8 cellular contexts compared by ENCODE assay signal in the genomic region with DNA sequence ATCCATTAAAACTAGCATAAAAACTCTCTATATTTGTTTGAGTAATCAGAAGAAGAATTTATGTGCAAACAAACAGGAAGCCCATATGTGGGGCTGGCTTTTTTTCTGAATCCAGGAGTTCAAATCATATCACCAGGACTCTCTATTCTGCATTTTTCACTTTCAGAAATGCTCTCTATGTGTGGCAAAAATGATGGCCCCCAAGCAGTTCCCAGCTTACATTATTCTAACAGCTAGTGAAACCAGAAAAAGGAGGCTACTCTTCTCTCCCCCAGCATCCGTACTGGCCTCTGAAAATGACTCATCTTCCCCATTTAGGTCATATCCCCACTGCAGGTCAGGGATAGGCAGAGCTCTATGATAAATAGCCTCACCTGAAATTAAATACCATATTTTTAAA. TPM values are rescaled to one million over a fixed set of nuclear protein-coding genes. Genes with fewer than 3 reads are reported as not detected.
DNase-seq lines count a peak whose midpoint lies in the region; ATAC-seq, FAIRE-seq and TF ChIP-seq lines count a peak whose summit lies in the region.

No MANE protein-coding gene starts in this region.

- no peak for TF ChIP-seq POLR2A in GM12892 (IDR thresholded peaks at IDR 0.05; ENCODE audit: low read depth, low read length)

- peak overlapping the region in 19 of 59 donors; percentile 1 to 68 (median 30) for H3K27ac ChIP-seq in dorsolateral prefrontal cortex

- intact Hi-C loops in dorsolateral prefrontal cortex (cut with DNase I): no loop called here

- peak; percentile 73 for FAIRE-seq in GM12892 (lab: Jason Lieb, UNC)

- no peak for DNase-seq in GM12892 (ENCODE audit: insufficient read length)
- peak; percentile 7 for DNase-seq in activated gamma-delta T cell treated with anti-CD3 and anti-CD28 coated beads, Interleukin-2, amount 50 U/mL, for 16 hours (ENCODE audit: low read depth)
- no peak for DNase-seq in D341Med (ENCODE audit: low spot score)
- no peak for DNase-seq in NCI-H2171 treated with DMSO at 0.1 percent for 48 hours (lab: John Stamatoyannopoulos, UW)
- DNase-seq in dorsolateral prefrontal cortex: no peak
- no peak for DNase-seq in GDM1 (lab: John Stamatoyannopoulos, UW)

- TF ChIP-seq CTCF in dorsolateral prefrontal cortex (IDR thresholded peaks at IDR 0.05 in 54 of 56, conservative IDR thresholded peaks at IDR 0.05 in 2 of 56; ENCODE audit: low read depth in 1 of 56, partially characterized antibody in 56 of 56): no peak

- ATAC-seq in GM19463 (IDR thresholded peaks at IDR 0.05; ENCODE audit: unreplicated experiment): peak; percentile 94
- peak; percentile 95 for ATAC-seq in HG03378 (IDR thresholded peaks at IDR 0.05; ENCODE audit: unreplicated experiment)

- no peak overlapping the region for H3K4me3 ChIP-seq in dorsolateral prefrontal cortex

- H3K27me3 ChIP-seq in dorsolateral prefrontal cortex: no peaks in the 10 kb centered on the region

RNA-seq across cellular contexts. Expression of gene RBM26, which starts 20.4 kb away (rescaled TPM):
- polyA plus RNA-seq in GM12892 (2012; ENCODE audit: missing spikeins): 34.9 TPM
- total RNA-seq in dorsolateral prefrontal cortex: 10 to 100 TPM; 53.5 to 90.2 (median 73.7) TPM
